Comparison of ENCODE assay signal across 8 cellular contexts in genomic region chr2:10449838-10450691, GRCh38. TPM values are rescaled to one million over a fixed set of nuclear protein-coding genes. Genes with fewer than 3 reads are reported as not detected.
DNase-seq lines count a peak whose midpoint lies in the region; ATAC-seq, FAIRE-seq and TF ChIP-seq lines count a peak whose summit lies in the region.

No MANE protein-coding gene starts in this region.

- no peak overlapping the region for H3K4me2 ChIP-seq in IMR-90 (ENCODE audit: low read depth, low read length)
- H3K4me2 ChIP-seq in astrocyte (ENCODE audit: low read length): peak overlapping the region; percentile 96

- TF ChIP-seq RAD21 in IMR-90 (IDR thresholded peaks at IDR 0.05; ENCODE audit: low read length): no peak

- in situ Hi-C loops in IMR-90 (cut with MboI; ENCODE audit: low sequenced_read_pairs): no loop called here

- H3K27ac Mint-ChIP-seq in astrocyte (ENCODE audit: unreplicated experiment): peak overlapping the region; percentile 34

- DNase-seq in IMR-90: no peak
- no peak for DNase-seq in astrocyte (ENCODE audit: low read depth)
- peak; percentile 82 to 86 (median 83) for DNase-seq in mucosa of descending colon
- no peak for DNase-seq in SK-N-DZ (ENCODE audit: low spot score)
- DNase-seq in NCI-H526 treated with DMSO at 0.1 percent for 48 hours (lab: John Stamatoyannopoulos, UW): no peak

- no peak overlapping the region for H4K5ac ChIP-seq in IMR-90 (ENCODE audit: low read depth, low read length)

- no peak overlapping the region for H4K91ac ChIP-seq in IMR-90 (ENCODE audit: insufficient read depth, low read depth, low read length)

- H3K27me3 ChIP-seq in IMR-90 (ENCODE audit: control insufficient read depth, insufficient read depth, low read length): no peaks in the 10 kb centered on the region
- no peaks in the 10 kb centered on the region for H3K27me3 ChIP-seq in astrocyte (ENCODE audit: insufficient read depth, low read length)
- H3K27me3 ChIP-seq in gastroesophageal sphincter: no peaks in the 10 kb centered on the region

- no peaks in the 10 kb centered on the region for H3K9me3 Mint-ChIP-seq in astrocyte (ENCODE audit: unreplicated experiment)

- TF ChIP-seq CTCF in C4-2B (conservative IDR thresholded peaks at IDR 0.05) (no peak), IMR-90 (conservative IDR thresholded peaks at IDR 0.05; ENCODE audit: low read depth, low read length) (no peak), astrocyte (IDR thresholded peaks at IDR 0.05; ENCODE audit: insufficient read depth, low read depth, low read length) (no peak), mucosa of descending colon (IDR thresholded peaks at IDR 0.05) (no peak), gastroesophageal sphincter (IDR thresholded peaks at IDR 0.05) (no peak)

- CTCF ChIA-PET in IMR-90 (lab: Yijun Ruan, JAX): interaction anchor here (0.6 to 1.0 kb wide), 2 partner anchors 15 to 21 kb away, joined by 3 to 4 read pairs; no protein-coding TSS in a partner anchor

- H4K20me1 ChIP-seq in IMR-90 (ENCODE audit: insufficient read depth, low read length) (peaks cover 12% of the 10 kb centered on the region), astrocyte (ENCODE audit: insufficient read depth, low read length) (peaks cover 25% of the 10 kb centered on the region)

- H2AFZ ChIP-seq in IMR-90 (replicated peaks; ENCODE audit: low read length, poor library complexity) (peak overlapping the region; percentile 24), astrocyte (ENCODE audit: low read depth, low read length) (no peak overlapping the region)

- peak overlapping the region; percentile 99 for H3K27ac ChIP-seq in C4-2B
- H3K27ac ChIP-seq in IMR-90 (ENCODE audit: insufficient read depth, low read length): no peak overlapping the region
- no peak overlapping the region for H3K27ac ChIP-seq in astrocyte (ENCODE audit: low read depth, low read length)
- H3K27ac ChIP-seq in gastroesophageal sphincter: peak overlapping the region in 1 of 4 donors; percentile 93

- H3K4me1 Mint-ChIP-seq in astrocyte (ENCODE audit: low read depth, unreplicated experiment): peaks cover 2% of the 10 kb centered on the region

- no peak for FAIRE-seq in astrocyte (lab: Jason Lieb, UNC)

- peaks cover 2% of the 10 kb centered on the region for H3K36me3 Mint-ChIP-seq in astrocyte (ENCODE audit: low read depth, unreplicated experiment)

- H3K23ac ChIP-seq in IMR-90 (ENCODE audit: low read depth, low read length): no peak overlapping the region

- dilution Hi-C loops in IMR-90 (cut with HindIII; ENCODE audit: low sequenced_read_pairs, unreplicated experiment): no loop called here

- TF ChIP-seq EP300 in gastroesophageal sphincter (IDR thresholded peaks at IDR 0.05): no peak

- peaks cover 0 to 29% of the 10 kb centered on the region in 2 experiments; a peak in 3 of 4 replicates for H3K79me1 ChIP-seq in IMR-90 (ENCODE audit: low read depth in 1 of 2, low read length in 2 of 2)

- H3K4me1 ChIP-seq in IMR-90 (ENCODE audit: control insufficient read depth, insufficient read depth, low read length) (peaks cover 10% of the 10 kb centered on the region), astrocyte (ENCODE audit: insufficient read depth, low read length) (peaks cover 22% of the 10 kb centered on the region), mucosa of descending colon (ENCODE audit: low read depth) (peaks cover 20% of the 10 kb centered on the region), gastroesophageal sphincter (peaks cover 3 to 83% (median 10%) of the 10 kb centered on the region in 3 donors)

- H2BK15ac ChIP-seq in IMR-90 (ENCODE audit: low read depth, low read length): no peak overlapping the region

- no peaks in the 10 kb centered on the region for H3K9me3 ChIP-seq in IMR-90 (ENCODE audit: control insufficient read depth, insufficient read depth, low read length)
- no peaks in the 10 kb centered on the region for H3K9me3 ChIP-seq in astrocyte (ENCODE audit: insufficient read depth, low read depth, low read length)
- no peaks in the 10 kb centered on the region for H3K9me3 ChIP-seq in mucosa of descending colon
- H3K9me3 ChIP-seq in gastroesophageal sphincter: no peaks in the 10 kb centered on the region

- H3K9ac ChIP-seq in IMR-90 (ENCODE audit: low read depth, low read length): no peak overlapping the region
- no peak overlapping the region for H3K9ac ChIP-seq in astrocyte (ENCODE audit: low read length)

- peaks cover 7% of the 10 kb centered on the region for H3K9me1 ChIP-seq in IMR-90 (ENCODE audit: insufficient read depth, low read length)

- TF ChIP-seq POLR2A in IMR-90 (IDR thresholded peaks at IDR 0.05; ENCODE audit: low read depth, low read length): no peak; the same call in 1 of the 2 replicates
- TF ChIP-seq POLR2A in gastroesophageal sphincter (IDR thresholded peaks at IDR 0.05): no peak

- H3K4me3 ChIP-seq in IMR-90 (ENCODE audit: insufficient read depth, low read depth, low read length): no peak overlapping the region
- no peak overlapping the region for H3K4me3 ChIP-seq in astrocyte (ENCODE audit: insufficient read depth, low read depth, low read length)
- no peak overlapping the region for H3K4me3 ChIP-seq in mucosa of descending colon
- H3K4me3 ChIP-seq in gastroesophageal sphincter: no peak overlapping the region

- H3K4me3 Mint-ChIP-seq in astrocyte (ENCODE audit: unreplicated experiment): peak overlapping the region; percentile 54

- H3K14ac ChIP-seq in IMR-90 (replicated peaks; ENCODE audit: low read depth, low read length): no peak overlapping the region

- no peak overlapping the region for H2BK120ac ChIP-seq in IMR-90 (ENCODE audit: low read depth, low read length)

- H2BK5ac ChIP-seq in IMR-90 (ENCODE audit: low read depth, low read length, poor library complexity, severe bottlenecking): no peak overlapping the region

- peaks cover 32% of the 10 kb centered on the region for H3K79me2 ChIP-seq in astrocyte (ENCODE audit: insufficient read depth, low read length)

- no peak overlapping the region for H2AK9ac ChIP-seq in IMR-90 (replicated peaks; ENCODE audit: low read depth, low read length, poor library complexity)

- no CpG with 5 or more reads among the region's 22 CpGs for WGBS in IMR-90 (ENCODE audit: extremely low coverage in 2 of 2, insufficient read length in 1 of 2), 2 experiments
- WGBS in gastroesophageal sphincter (ENCODE audit: low coverage in 1 of 2), 2 donors: 76 to 78% methylated on average over 4 to 13 of the region's 22 CpGs

- H3K18ac ChIP-seq in IMR-90 (ENCODE audit: low read depth, low read length): no peak overlapping the region

- no peak for ATAC-seq in IMR-90 (ENCODE audit: low read depth)
- peak; percentile 60 for ATAC-seq in mucosa of descending colon
- ATAC-seq in HG03108 (IDR thresholded peaks at IDR 0.05; ENCODE audit: unreplicated experiment): no peak
- ATAC-seq in gastroesophageal sphincter: no peak

- no peak overlapping the region for H4K8ac ChIP-seq in IMR-90 (ENCODE audit: low read depth in 2 of 2, low read length in 2 of 2)

- intact Hi-C loops in IMR-90 (cut with micrococcal nuclease): no loop called here
- intact Hi-C loops in mucosa of descending colon (cut with DNase I, micrococcal nuclease): no loop called here

- H3K27me3 Mint-ChIP-seq in astrocyte (ENCODE audit: low read depth, unreplicated experiment): peaks cover 21% of the 10 kb centered on the region

- H3K4ac ChIP-seq in IMR-90 (ENCODE audit: low read depth, low read length): 0 out of 2 replicates have a peak overlapping the region, but pooled peaks have one; percentile 10

- H2AK5ac ChIP-seq in IMR-90 (ENCODE audit: low read depth, low read length): peak overlapping the region; percentile 59

- POLR2A ChIA-PET in IMR-90 (lab: Charles Lee; ENCODE audit: unreplicated experiment): no interaction called here

- H3K56ac ChIP-seq in IMR-90 (ENCODE audit: extremely low read depth, insufficient read depth, low read length): no peak overlapping the region

- no TSS peak for BruUV-seq in IMR-90 (replicated peaks; lab: Mats Ljungman, UMichigan)

- H3K36me3 ChIP-seq in IMR-90 (ENCODE audit: control insufficient read depth, insufficient read depth, low read length) (no peaks in the 10 kb centered on the region), astrocyte (ENCODE audit: insufficient read depth, low read length) (no peaks in the 10 kb centered on the region), mucosa of descending colon (ENCODE audit: low read depth) (no peaks in the 10 kb centered on the region), gastroesophageal sphincter (no peaks in the 10 kb centered on the region)

- no peak overlapping the region for H2BK20ac ChIP-seq in IMR-90 (ENCODE audit: low read depth, low read length)

TF ChIP-seq in IMR-90, 13 proteins besides CTCF, POLR2A, EP300 and RAD21:
- TF ChIP-seq MAFK (IDR thresholded peaks at IDR 0.05; ENCODE audit: low read depth, low read length) (no peak), RFX5 (IDR thresholded peaks at IDR 0.05; ENCODE audit: low read depth, low read length) (no peak), CEBPB (IDR thresholded peaks at IDR 0.05; ENCODE audit: low read depth, low read length) (peak; percentile 46; the same call in 1 of the 2 replicates), RCOR1 (IDR thresholded peaks at IDR 0.05; ENCODE audit: insufficient replicate concordance, low read length) (no peak)
- TF ChIP-seq, protein P1, sequence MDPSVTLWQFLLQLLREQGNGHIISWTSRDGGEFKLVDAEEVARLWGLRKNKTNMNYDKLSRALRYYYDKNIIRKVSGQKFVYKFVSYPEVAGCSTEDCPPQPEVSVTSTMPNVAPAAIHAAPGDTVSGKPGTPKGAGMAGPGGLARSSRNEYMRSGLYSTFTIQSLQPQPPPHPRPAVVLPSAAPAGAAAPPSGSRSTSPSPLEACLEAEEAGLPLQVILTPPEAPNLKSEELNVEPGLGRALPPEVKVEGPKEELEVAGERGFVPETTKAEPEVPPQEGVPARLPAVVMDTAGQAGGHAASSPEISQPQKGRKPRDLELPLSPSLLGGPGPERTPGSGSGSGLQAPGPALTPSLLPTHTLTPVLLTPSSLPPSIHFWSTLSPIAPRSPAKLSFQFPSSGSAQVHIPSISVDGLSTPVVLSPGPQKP (IDR thresholded peaks at IDR 0.05; ENCODE audit: borderline replicate concordance, low read depth, low read length): no peak

RNA-seq across cellular contexts. Expression of gene ODC1, which starts 1.9 kb away (rescaled TPM):
- total RNA-seq in IMR-90 (2012; rRNA removed) (204 and 251 TPM in 2 replicates), astrocyte (85.3 and 119 TPM in 2 replicates), mucosa of descending colon (10 to 100 TPM; 32.2 to 60.2 (median 35.7) TPM), gastroesophageal sphincter (100 to 1,000 TPM; 105 to 199 (median 137) TPM)
- 103 and 117 TPM in 2 replicates for polyA plus RNA-seq in IMR-90 (2012; rRNA removed)
- 55.7 and 87.1 TPM in 2 replicates for polyA plus RNA-seq in IMR-90 (2012; cell fraction: cytosol; rRNA removed)
- polyA plus RNA-seq in IMR-90 (2012; cell fraction: nucleus; rRNA removed; ENCODE audit: low replicate concordance): 43.7 and 137 TPM in 2 replicates
- polyA plus RNA-seq in SK-N-DZ (2014; cell fraction: cytosol; rRNA removed): 478 and 500 TPM in 2 replicates
- polyA plus RNA-seq in SK-N-DZ (2014; cell fraction: nucleus; rRNA removed): 342 and 350 TPM in 2 replicates

Comparison
In these comparisons a context has a peak if more than half of its experiments do, and no peak if none do; other contexts are left out.
1. DNase-seq: peak in mucosa of descending colon (3 of 3); none in IMR-90 (single experiment), astrocyte (single experiment), SK-N-DZ (single experiment) and NCI-H526 treated with DMSO at 0.1 percent for 48 hours (single experiment).